Comparison of ENCODE assay signal across 9 cellular contexts in genomic region chr6:79250107-79250514, GRCh38. TPM values are rescaled to one million over a fixed set of nuclear protein-coding genes. Genes with fewer than 3 reads are reported as not detected.
A peak's percentile ranks its signal among the peaks of the same experiment; 100 is the strongest.
DNase-seq lines count a peak whose midpoint lies in the region; ATAC-seq and TF ChIP-seq lines count a peak whose summit lies in the region.
"Had no signal": no experiment of that assay in that cellular context is flagged by ENCODE, and none has a peak within 500 bp of the region (broad histone marks: within the 10 kb centered on the region; RNA-seq: fewer than 3 reads in every experiment).

No MANE protein-coding gene starts in this region.

- DNase-seq in GM12864 (ENCODE audit: low read depth) (no peak), GM20000 (ENCODE audit: low spot score) (peak; percentile 54), left ventricle myocardium inferior (no peak), NCI-H2196 treated with DMSO at 0.1 percent for 48 hours (lab: John Stamatoyannopoulos, UW; ENCODE audit: unreplicated experiment) (no peak), NCI-H2227 treated with DMSO at 0.1 percent for 48 hours (lab: John Stamatoyannopoulos, UW) (no peak)
- no peak for DNase-seq in NK-92 treated with Interleukin-12 subunit alpha and Interleukin-12 subunit beta, amount 100 ng/mL, for 24 hours (lab: John Stamatoyannopoulos, UW)

- no peaks in the 10 kb centered on the region for H3K36me3 ChIP-seq in left ventricle myocardium inferior

- peaks cover 6% of the 10 kb centered on the region for H3K9me3 ChIP-seq in left ventricle myocardium inferior (replicated peaks)

- ATAC-seq in HG03378 (IDR thresholded peaks at IDR 0.05; ENCODE audit: unreplicated experiment) = peak; percentile 85
- no peak for ATAC-seq in activated CD4-positive, CD25-positive, alpha-beta regulatory T cell treated with anti-CD3 and anti-CD28 coated beads, Interleukin-2, amount 50 U/mL, for 24 hours

- intact Hi-C loops in left ventricle myocardium inferior (cut with micrococcal nuclease) = no loop called here

- H3K4me1 ChIP-seq in left ventricle myocardium inferior = no peaks in the 10 kb centered on the region

- no peak overlapping the region for H3K4me3 ChIP-seq in GM12864 (ENCODE audit: low read depth, low read length)
- H3K4me3 ChIP-seq in left ventricle myocardium inferior = no peak overlapping the region

- no peaks in the 10 kb centered on the region for H3K27me3 ChIP-seq in left ventricle myocardium inferior (ENCODE audit: low read depth)

- no peak overlapping the region for H3K27ac ChIP-seq in left ventricle myocardium inferior (replicated peaks)
- H3K27ac ChIP-seq: HL-60 had no signal

- TF ChIP-seq CTCF in GM12864 (IDR thresholded peaks at IDR 0.05; ENCODE audit: low read depth, low read length, missing control alignments) (peak; percentile 38), GM20000 (IDR thresholded peaks at IDR 0.05; ENCODE audit: extremely low read depth, missing control alignments) (no peak), left ventricle myocardium inferior (IDR thresholded peaks at IDR 0.05; ENCODE audit: borderline replicate concordance) (peak; percentile 48)

RNA-seq across cellular contexts. Expression of gene HMGN3, which starts 15.6 kb away (rescaled TPM):
- 168 TPM for total RNA-seq in left ventricle myocardium inferior
